In genomic region chr3:32124977-32125376, GRCh38 we compare ENCODE assay signal across 24 cellular contexts.
"Had no signal": no experiment of that assay in that cellular context is flagged by ENCODE, and none has a peak within 500 bp of the region (broad histone marks: within the 10 kb centered on the region; RNA-seq: fewer than 3 reads in every experiment).

No MANE protein-coding gene starts in this region.

- H3K27ac ChIP-seq: esophagus squamous epithelium, hepatocyte, psoas muscle, right lobe of liver, thyroid gland, vagina had no signal

- ATAC-seq: effector memory CD8-positive, alpha-beta T cell; left colon; naive thymus-derived CD4-positive, alpha-beta T cell; psoas muscle; right lobe of liver; stimulated activated naive CD8-positive, alpha-beta T cell treated with anti-CD3 and anti-CD28 coated beads, Interleukin-15, amount 100 ng/mL, for 72 hours had no signal

- H3K4me3 ChIP-seq: esophagus squamous epithelium, hepatocyte, psoas muscle, right lobe of liver, thyroid gland, vagina had no signal

- H3K9me3 ChIP-seq: esophagus squamous epithelium, psoas muscle, right lobe of liver, thyroid gland, vagina had no signal

- DNase-seq: cerebellar nuclear complex; cortex of kidney; effector memory CD8-positive, alpha-beta T cell; erythroblast; esophagus squamous epithelium; foreskin melanocyte; left colon; mesenchymal stem cell; midbrain; naive thymus-derived CD4-positive, alpha-beta T cell; nephron progenitor cell; nucleus accumbens; psoas muscle; right lobe of liver; small intestine; stimulated activated CD4-positive, alpha-beta T cell treated with anti-CD3 and anti-CD28 coated beads, Interleukin-1b, Interleukin-23, amount 100 ng/mL, for 48 hours; stimulated activated CD4-positive, alpha-beta T cell treated with anti-CD3 and anti-CD28 coated beads, Interleukin-4, amount 100 ng/mL, for 1 hour; stimulated activated CD8-positive, alpha-beta memory T cell treated with anti-CD3 and anti-CD28 coated beads, Interleukin-4, amount 100 ng/mL, for 48 hours; stimulated activated naive CD4-positive, alpha-beta T cell; stimulated activated naive CD8-positive, alpha-beta T cell treated with anti-CD3 and anti-CD28 coated beads, Interleukin-15, amount 100 ng/mL, for 72 hours; thyroid gland; trophoblast cell had no signal

- H3K36me3 ChIP-seq: right lobe of liver, thyroid gland, vagina had no signal

- H3K27me3 ChIP-seq: esophagus squamous epithelium, hepatocyte, right lobe of liver, thyroid gland, vagina had no signal

- H3K4me1 ChIP-seq: right lobe of liver, vagina had no signal
